Comparison of ENCODE assay signal across 13 cellular contexts in genomic region chr19:17755533-17755885, GRCh38. TPM values are rescaled to one million over a fixed set of nuclear protein-coding genes. Genes with fewer than 3 reads are reported as not detected.
DNase-seq lines count a peak whose midpoint lies in the region; ATAC-seq lines count a peak whose summit lies in the region.
"Had no signal": no experiment of that assay in that cellular context is flagged by ENCODE, and none has a peak within 500 bp of the region (broad histone marks: within the 10 kb centered on the region; RNA-seq: fewer than 3 reads in every experiment).

No MANE protein-coding gene starts in this region.

- peak overlapping the region; percentile 77 for H3K27ac Mint-ChIP-seq in stimulated activated naive CD8-positive, alpha-beta T cell treated with anti-CD3 and anti-CD28 coated beads, Interleukin-15, Interleukin-2, amounts not matched to agents 100 ng/mL and 50 ng/mL, for 24 hours
- peak overlapping the region in 1 of 2 donors; percentile 65 for H3K27ac Mint-ChIP-seq in stimulated activated naive CD8-positive, alpha-beta T cell treated with anti-CD3 and anti-CD28 coated beads, Interleukin-15, amount 100 ng/mL, for 72 hours
- peak overlapping the region; percentile 61 for H3K27ac Mint-ChIP-seq in T-helper 17 cell
- peak overlapping the region in 1 of 2 donors; percentile 86 for H3K27ac Mint-ChIP-seq in effector memory CD8-positive, alpha-beta T cell
- H3K27ac Mint-ChIP-seq: progenitor cell of endocrine pancreas had no signal

- peak overlapping the region; percentile 34 for H3K27ac ChIP-seq in effector memory CD4-positive, alpha-beta T cell (ENCODE audit: insufficient read depth, low read length, poor library complexity, severe bottlenecking)
- H3K27ac ChIP-seq: gastroesophageal sphincter, suprapubic skin had no signal

- peaks cover 32% of the 10 kb centered on the region for H3K4me1 ChIP-seq in effector memory CD4-positive, alpha-beta T cell (ENCODE audit: control insufficient read depth, insufficient read depth, low read length, poor library complexity, severe bottlenecking)

- H3K9me3 Mint-ChIP-seq in stimulated activated naive CD8-positive, alpha-beta T cell treated with anti-CD3 and anti-CD28 coated beads, Interleukin-15, Interleukin-2, amounts not matched to agents 100 ng/mL and 50 ng/mL, for 24 hours: no peaks in the 10 kb centered on the region
- no peaks in the 10 kb centered on the region for H3K9me3 Mint-ChIP-seq in stimulated activated naive CD8-positive, alpha-beta T cell treated with anti-CD3 and anti-CD28 coated beads, Interleukin-15, amount 100 ng/mL, for 72 hours
- H3K9me3 Mint-ChIP-seq in effector memory CD8-positive, alpha-beta T cell: no peaks in the 10 kb centered on the region

- H3K4me3 Mint-ChIP-seq in stimulated activated naive CD8-positive, alpha-beta T cell treated with anti-CD3 and anti-CD28 coated beads, Interleukin-15, Interleukin-2, amounts not matched to agents 100 ng/mL and 50 ng/mL, for 24 hours: no peak overlapping the region
- H3K4me3 Mint-ChIP-seq in stimulated activated naive CD8-positive, alpha-beta T cell treated with anti-CD3 and anti-CD28 coated beads, Interleukin-15, amount 100 ng/mL, for 72 hours: peak overlapping the region in 1 of 2 donors; percentile 59
- H3K4me3 Mint-ChIP-seq in T-helper 17 cell: no peak overlapping the region
- no peak overlapping the region for H3K4me3 Mint-ChIP-seq in effector memory CD8-positive, alpha-beta T cell

- H3K27me3 ChIP-seq in effector memory CD4-positive, alpha-beta T cell (replicated peaks; ENCODE audit: control insufficient read depth, insufficient read depth, low read length, poor library complexity, severe bottlenecking): no peaks in the 10 kb centered on the region
- H3K27me3 ChIP-seq: gastroesophageal sphincter, suprapubic skin had no signal

- H3K36me3 ChIP-seq in effector memory CD4-positive, alpha-beta T cell (ENCODE audit: control insufficient read depth, insufficient read depth, low read length): peaks cover 37% of the 10 kb centered on the region
- H3K36me3 ChIP-seq: gastroesophageal sphincter, suprapubic skin had no signal

- H3K36me3 Mint-ChIP-seq in stimulated activated naive CD8-positive, alpha-beta T cell treated with anti-CD3 and anti-CD28 coated beads, Interleukin-15, Interleukin-2, amounts not matched to agents 100 ng/mL and 50 ng/mL, for 24 hours (ENCODE audit: low read depth): peaks cover 35% of the 10 kb centered on the region
- H3K36me3 Mint-ChIP-seq in T-helper 17 cell (ENCODE audit: low read depth): peaks cover 8% of the 10 kb centered on the region
- peaks cover 21% of the 10 kb centered on the region for H3K36me3 Mint-ChIP-seq in effector memory CD8-positive, alpha-beta T cell (ENCODE audit: insufficient read depth)

- no peak overlapping the region for H3K4me3 ChIP-seq in effector memory CD4-positive, alpha-beta T cell (ENCODE audit: insufficient read depth, low read depth, low read length, poor library complexity, severe bottlenecking)
- H3K4me3 ChIP-seq: gastroesophageal sphincter, suprapubic skin had no signal

- DNase-seq in stimulated activated naive CD8-positive, alpha-beta T cell treated with anti-CD3 and anti-CD28 coated beads, Interleukin-15, amount 100 ng/mL, for 72 hours: no peak
- DNase-seq in T-helper 17 cell (no peak), COLO829 (ENCODE audit: low spot score) (no peak), GM19240 (ENCODE audit: insufficient read length, low spot score) (no peak), NCI-H1105 (lab: John Stamatoyannopoulos, UW) (no peak)
- no peak for DNase-seq in effector memory CD4-positive, alpha-beta T cell
- no peak for DNase-seq in effector memory CD8-positive, alpha-beta T cell
- DNase-seq: NCI-H774, T1000 had no signal

- H3K27me3 Mint-ChIP-seq in stimulated activated naive CD8-positive, alpha-beta T cell treated with anti-CD3 and anti-CD28 coated beads, Interleukin-15, Interleukin-2, amounts not matched to agents 100 ng/mL and 50 ng/mL, for 24 hours: no peaks in the 10 kb centered on the region
- no peaks in the 10 kb centered on the region for H3K27me3 Mint-ChIP-seq in stimulated activated naive CD8-positive, alpha-beta T cell treated with anti-CD3 and anti-CD28 coated beads, Interleukin-15, amount 100 ng/mL, for 72 hours
- H3K27me3 Mint-ChIP-seq in T-helper 17 cell: no peaks in the 10 kb centered on the region
- no peaks in the 10 kb centered on the region for H3K27me3 Mint-ChIP-seq in effector memory CD8-positive, alpha-beta T cell
- H3K27me3 Mint-ChIP-seq: progenitor cell of endocrine pancreas had no signal

- ATAC-seq in stimulated activated naive CD8-positive, alpha-beta T cell treated with anti-CD3 and anti-CD28 coated beads, Interleukin-15, amount 100 ng/mL, for 72 hours: no peak
- ATAC-seq in T-helper 17 cell: no peak
- no peak for ATAC-seq in effector memory CD8-positive, alpha-beta T cell (replicated peaks)
- ATAC-seq: gastroesophageal sphincter had no signal

- peaks cover 60% of the 10 kb centered on the region for H3K4me1 Mint-ChIP-seq in stimulated activated naive CD8-positive, alpha-beta T cell treated with anti-CD3 and anti-CD28 coated beads, Interleukin-15, Interleukin-2, amounts not matched to agents 100 ng/mL and 50 ng/mL, for 24 hours (ENCODE audit: low read depth)
- H3K4me1 Mint-ChIP-seq in stimulated activated naive CD8-positive, alpha-beta T cell treated with anti-CD3 and anti-CD28 coated beads, Interleukin-15, amount 100 ng/mL, for 72 hours: peaks cover 76% of the 10 kb centered on the region
- peaks cover 26% of the 10 kb centered on the region for H3K4me1 Mint-ChIP-seq in T-helper 17 cell
- peaks cover 22 to 24% of the 10 kb centered on the region in 2 donors for H3K4me1 Mint-ChIP-seq in effector memory CD8-positive, alpha-beta T cell (ENCODE audit: low read depth in 2 of 2)

- no peaks in the 10 kb centered on the region for H3K9me3 ChIP-seq in T-helper 17 cell (ENCODE audit: control insufficient read depth, low read length, poor library complexity, severe bottlenecking)
- no peaks in the 10 kb centered on the region for H3K9me3 ChIP-seq in effector memory CD4-positive, alpha-beta T cell (ENCODE audit: control insufficient read depth, low read length)
- H3K9me3 ChIP-seq: gastroesophageal sphincter, suprapubic skin had no signal

RNA-seq across cellular contexts. Expression of gene FCHO1, which starts 4.2 kb away (rescaled TPM):
- total RNA-seq in T-helper 17 cell: 10 to 100 TPM; 69.2 to 71.9 TPM

RNA-seq across cellular contexts. Expression of gene MAP1S, which starts 36.2 kb away (rescaled TPM):
- 10 to 100 TPM; 34.6 to 36.0 TPM for total RNA-seq in T-helper 17 cell

RNA-seq across cellular contexts. Expression of gene B3GNT3, which starts 39.4 kb away (rescaled TPM):
- under 1 TPM; 0.52 to 0.94 TPM for total RNA-seq in T-helper 17 cell
- total RNA-seq: progenitor cell of endocrine pancreas had no signal
